21 cellular contexts compared by ENCODE assay signal in genomic region chr6:169907419-169908115, GRCh38.
DNase-seq lines count a peak whose midpoint lies in the region; ATAC-seq lines count a peak whose summit lies in the region.
"Had no signal": no experiment of that assay in that cellular context is flagged by ENCODE, and none has a peak within 500 bp of the region (broad histone marks: within the 10 kb centered on the region; RNA-seq: fewer than 3 reads in every experiment).

No MANE protein-coding gene starts in this region.

- intact Hi-C loops in posterior vena cava (cut with DNase I): no loop called here

- no peak overlapping the region for H3K4me3 Mint-ChIP-seq in activated naive CD8-positive, alpha-beta T cell treated with anti-CD3 and anti-CD28 coated beads, Interleukin-2, amount 50 U/mL, for 24 hours
- no peak overlapping the region for H3K4me3 Mint-ChIP-seq in activated naive CD8-positive, alpha-beta T cell treated with anti-CD3 and anti-CD28 coated beads for 36 hours
- H3K4me3 Mint-ChIP-seq in natural killer cell treated with Interleukin-12 subunit alpha and Interleukin-12 subunit beta and Interleukin-15 and Interleukin-18, amount 100 ng/mL, for 72 hours: no peak overlapping the region
- H3K4me3 Mint-ChIP-seq: CD4-positive, CD25-positive, alpha-beta regulatory T cell; CD8-positive, alpha-beta memory T cell; GM23338 had no signal

- H3K9me3 Mint-ChIP-seq in activated naive CD8-positive, alpha-beta T cell treated with anti-CD3 and anti-CD28 coated beads, Interleukin-2, amount 50 U/mL, for 24 hours: no peaks in the 10 kb centered on the region
- no peaks in the 10 kb centered on the region for H3K9me3 Mint-ChIP-seq in activated naive CD8-positive, alpha-beta T cell treated with anti-CD3 and anti-CD28 coated beads for 36 hours
- no peaks in the 10 kb centered on the region for H3K9me3 Mint-ChIP-seq in natural killer cell treated with Interleukin-12 subunit alpha and Interleukin-12 subunit beta and Interleukin-15 and Interleukin-18, amount 100 ng/mL, for 72 hours
- H3K9me3 Mint-ChIP-seq: GM23338 had no signal

- peak; percentile 25 for ATAC-seq in activated naive CD8-positive, alpha-beta T cell treated with anti-CD3 and anti-CD28 coated beads, Interleukin-2, amount 50 U/mL, for 24 hours
- no peak for ATAC-seq in natural killer cell treated with Interleukin-12 subunit alpha and Interleukin-12 subunit beta and Interleukin-15 and Interleukin-18, amount 100 ng/mL, for 72 hours
- ATAC-seq in GM21526 (IDR thresholded peaks at IDR 0.05; ENCODE audit: low FRiP score, unreplicated experiment): no peak
- no peak for ATAC-seq in HG03025 (IDR thresholded peaks at IDR 0.05; ENCODE audit: low FRiP score, unreplicated experiment)
- ATAC-seq in HG03565 (IDR thresholded peaks at IDR 0.05; ENCODE audit: unreplicated experiment): no peak
- ATAC-seq: A549, GM12878, GM23338, K562 had no signal

- no peak for DNase-seq in activated naive CD8-positive, alpha-beta T cell treated with anti-CD3 and anti-CD28 coated beads, Interleukin-2, amount 50 U/mL, for 24 hours
- DNase-seq in activated naive CD8-positive, alpha-beta T cell treated with anti-CD3 and anti-CD28 coated beads for 36 hours: no peak
- DNase-seq in natural killer cell treated with Interleukin-12 subunit alpha and Interleukin-12 subunit beta and Interleukin-15 and Interleukin-18, amount 100 ng/mL, for 72 hours (ENCODE audit: low spot score): peak; percentile 50
- peak; percentile 70 for DNase-seq in posterior vena cava (ENCODE audit: low spot score)
- DNase-seq: C1 segment of cervical spinal cord; CD4-positive, CD25-positive, alpha-beta regulatory T cell; CD8-positive, alpha-beta memory T cell; COR-L47; DMS 273 treated with DMSO at 0.1 percent for 48 hours; DMS53; DND-41; EL; HCEC 1CT; IMR-90 had no signal

- H3K4me1 Mint-ChIP-seq in activated naive CD8-positive, alpha-beta T cell treated with anti-CD3 and anti-CD28 coated beads, Interleukin-2, amount 50 U/mL, for 24 hours: no peaks in the 10 kb centered on the region
- no peaks in the 10 kb centered on the region for H3K4me1 Mint-ChIP-seq in activated naive CD8-positive, alpha-beta T cell treated with anti-CD3 and anti-CD28 coated beads for 36 hours
- H3K4me1 Mint-ChIP-seq in natural killer cell treated with Interleukin-12 subunit alpha and Interleukin-12 subunit beta and Interleukin-15 and Interleukin-18, amount 100 ng/mL, for 72 hours (ENCODE audit: low read depth in 2 of 2): no peaks in the 10 kb centered on the region
- H3K4me1 Mint-ChIP-seq: CD4-positive, CD25-positive, alpha-beta regulatory T cell had no signal

- H3K36me3 Mint-ChIP-seq in activated naive CD8-positive, alpha-beta T cell treated with anti-CD3 and anti-CD28 coated beads, Interleukin-2, amount 50 U/mL, for 24 hours (ENCODE audit: low read depth): no peaks in the 10 kb centered on the region
- no peaks in the 10 kb centered on the region for H3K36me3 Mint-ChIP-seq in activated naive CD8-positive, alpha-beta T cell treated with anti-CD3 and anti-CD28 coated beads for 36 hours
- H3K36me3 Mint-ChIP-seq in natural killer cell treated with Interleukin-12 subunit alpha and Interleukin-12 subunit beta and Interleukin-15 and Interleukin-18, amount 100 ng/mL, for 72 hours: no peaks in the 10 kb centered on the region
- H3K36me3 Mint-ChIP-seq: CD4-positive, CD25-positive, alpha-beta regulatory T cell; CD8-positive, alpha-beta memory T cell had no signal

- H3K27ac Mint-ChIP-seq in activated naive CD8-positive, alpha-beta T cell treated with anti-CD3 and anti-CD28 coated beads, Interleukin-2, amount 50 U/mL, for 24 hours: no peak overlapping the region
- no peak overlapping the region for H3K27ac Mint-ChIP-seq in activated naive CD8-positive, alpha-beta T cell treated with anti-CD3 and anti-CD28 coated beads for 36 hours
- H3K27ac Mint-ChIP-seq in natural killer cell treated with Interleukin-12 subunit alpha and Interleukin-12 subunit beta and Interleukin-15 and Interleukin-18, amount 100 ng/mL, for 72 hours: no peak overlapping the region
- H3K27ac Mint-ChIP-seq: CD4-positive, CD25-positive, alpha-beta regulatory T cell; GM23338 had no signal

- no peaks in the 10 kb centered on the region for H3K27me3 Mint-ChIP-seq in activated naive CD8-positive, alpha-beta T cell treated with anti-CD3 and anti-CD28 coated beads, Interleukin-2, amount 50 U/mL, for 24 hours
- H3K27me3 Mint-ChIP-seq in activated naive CD8-positive, alpha-beta T cell treated with anti-CD3 and anti-CD28 coated beads for 36 hours: no peaks in the 10 kb centered on the region
- peaks cover 6 to 11% of the 10 kb centered on the region in 2 donors for H3K27me3 Mint-ChIP-seq in natural killer cell treated with Interleukin-12 subunit alpha and Interleukin-12 subunit beta and Interleukin-15 and Interleukin-18, amount 100 ng/mL, for 72 hours
- H3K27me3 Mint-ChIP-seq: CD4-positive, CD25-positive, alpha-beta regulatory T cell had no signal

Comparison
In these comparisons a context has a peak if more than half of its experiments do, and no peak if none do; other contexts are left out.
1. DNase-seq: peak in natural killer cell treated with Interleukin-12 subunit alpha and Interleukin-12 subunit beta and Interleukin-15 and Interleukin-18, amount 100 ng/mL, for 72 hours (single experiment) and posterior vena cava (single experiment); none in activated naive CD8-positive, alpha-beta T cell treated with anti-CD3 and anti-CD28 coated beads, Interleukin-2, amount 50 U/mL, for 24 hours (single experiment) and activated naive CD8-positive, alpha-beta T cell treated with anti-CD3 and anti-CD28 coated beads for 36 hours (single experiment).